Comparison of ENCODE assay signal across 19 cellular contexts in the genomic region with DNA sequence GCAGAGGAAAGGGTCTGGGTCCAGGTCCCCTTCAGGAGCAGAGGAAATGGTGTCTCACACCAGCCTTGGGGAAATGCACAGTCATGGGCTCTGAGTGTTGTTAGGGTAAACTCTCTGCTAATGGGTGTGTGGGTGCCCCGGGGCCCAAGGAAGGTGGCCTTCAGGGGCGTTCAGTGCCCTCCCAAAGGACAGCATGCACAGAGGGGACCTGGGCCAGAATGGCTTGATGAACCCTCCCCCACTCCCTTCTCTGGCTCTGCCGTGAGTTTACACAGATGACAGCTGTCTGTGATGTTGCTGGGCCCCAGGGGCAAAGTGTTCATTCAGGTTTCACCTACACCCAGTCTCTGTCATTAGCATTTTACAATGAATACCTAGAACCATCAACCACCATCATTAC. TPM values are rescaled to one million over a fixed set of nuclear protein-coding genes. Genes with fewer than 3 reads are reported as not detected.
DNase-seq lines count a peak whose midpoint lies in the region; ATAC-seq and TF ChIP-seq lines count a peak whose summit lies in the region.
"Had no signal": no experiment of that assay in that cellular context is flagged by ENCODE, and none has a peak within 500 bp of the region (broad histone marks: within the 10 kb centered on the region; RNA-seq: fewer than 3 reads in every experiment).

No MANE protein-coding gene starts in this region.

- H3K27ac Mint-ChIP-seq in activated T-cell treated with anti-CD3 and anti-CD28 coated beads, Interleukin-2, amount 50 U/mL, for 24 hours: no peak overlapping the region
- H3K27ac Mint-ChIP-seq: CD4-positive, alpha-beta T cell; GM23338 had no signal

- H3K27me3 Mint-ChIP-seq in activated T-cell treated with anti-CD3 and anti-CD28 coated beads, Interleukin-2, amount 50 U/mL, for 24 hours: peaks cover 46% of the 10 kb centered on the region
- H3K27me3 Mint-ChIP-seq in activated T-cell treated with anti-CD3 and anti-CD28 coated beads, Interleukin-2, amount 50 U/mL, for 4 hours (ENCODE audit: low read depth): peaks cover 42% of the 10 kb centered on the region

- no peak for ATAC-seq in activated T-cell treated with anti-CD3 and anti-CD28 coated beads, Interleukin-2, amount 50 U/mL, for 4 hours
- no peak for ATAC-seq in RWPE2 (ENCODE audit: low read depth)
- ATAC-seq: GM23338 had no signal

- H3K4me3 Mint-ChIP-seq in activated T-cell treated with anti-CD3 and anti-CD28 coated beads, Interleukin-2, amount 50 U/mL, for 24 hours: no peak overlapping the region
- no peak overlapping the region for H3K4me3 Mint-ChIP-seq in activated T-cell treated with anti-CD3 and anti-CD28 coated beads, Interleukin-2, amount 50 U/mL, for 4 hours
- H3K4me3 Mint-ChIP-seq: CD4-positive, alpha-beta T cell; GM23338 had no signal

- no peaks in the 10 kb centered on the region for H3K9me3 Mint-ChIP-seq in activated T-cell treated with anti-CD3 and anti-CD28 coated beads, Interleukin-2, amount 50 U/mL, for 24 hours
- H3K9me3 Mint-ChIP-seq in activated T-cell treated with anti-CD3 and anti-CD28 coated beads, Interleukin-2, amount 50 U/mL, for 4 hours: no peaks in the 10 kb centered on the region
- H3K9me3 Mint-ChIP-seq: CD4-positive, alpha-beta T cell; GM23338 had no signal

- H3K9me3 ChIP-seq in RWPE2 (ENCODE audit: severe bottlenecking): no peaks in the 10 kb centered on the region
- H3K9me3 ChIP-seq: SJCRH30 had no signal

- H3K4me3 ChIP-seq in H7 (ENCODE audit: insufficient read depth, low read depth, low read length): no peak overlapping the region
- H3K4me3 ChIP-seq in RWPE2 (ENCODE audit: severe bottlenecking): no peak overlapping the region
- H3K4me3 ChIP-seq: GM23338, SJCRH30 had no signal

- no peaks in the 10 kb centered on the region for H3K4me1 ChIP-seq in RWPE2 (ENCODE audit: insufficient read depth, poor library complexity, severe bottlenecking)
- H3K4me1 ChIP-seq: SJCRH30 had no signal

- no peaks in the 10 kb centered on the region for H3K36me3 ChIP-seq in H7 (replicated peaks; ENCODE audit: control insufficient read depth, insufficient read depth, low read length)
- no peaks in the 10 kb centered on the region for H3K36me3 ChIP-seq in RWPE2 (ENCODE audit: low read depth)
- H3K36me3 ChIP-seq: SJCRH30 had no signal

- H3K27me3 ChIP-seq in H7 (ENCODE audit: control insufficient read depth, insufficient read depth, low read length) (peaks cover 40% of the 10 kb centered on the region), RWPE2 (ENCODE audit: insufficient read depth, poor library complexity, severe bottlenecking) (peaks cover 61% of the 10 kb centered on the region)
- H3K27me3 ChIP-seq: SJCRH30 had no signal

- H3K36me3 Mint-ChIP-seq in activated T-cell treated with anti-CD3 and anti-CD28 coated beads, Interleukin-2, amount 50 U/mL, for 24 hours (ENCODE audit: low read depth): no peaks in the 10 kb centered on the region
- H3K36me3 Mint-ChIP-seq in activated T-cell treated with anti-CD3 and anti-CD28 coated beads, Interleukin-2, amount 50 U/mL, for 4 hours (ENCODE audit: insufficient read depth): no peaks in the 10 kb centered on the region

- intact Hi-C loops in posterior vena cava (cut with DNase I): loop anchor here in 1 of 2 donors (10.0 kb wide), 1 partner anchor 212 kb away; no protein-coding TSS in a partner anchor

- H3K4me1 Mint-ChIP-seq in activated T-cell treated with anti-CD3 and anti-CD28 coated beads, Interleukin-2, amount 50 U/mL, for 24 hours (ENCODE audit: low read depth): peaks cover 11% of the 10 kb centered on the region
- peaks cover 10% of the 10 kb centered on the region for H3K4me1 Mint-ChIP-seq in activated T-cell treated with anti-CD3 and anti-CD28 coated beads, Interleukin-2, amount 50 U/mL, for 4 hours (ENCODE audit: low read depth)

- no peak for TF ChIP-seq CTCF in RWPE2 (IDR thresholded peaks at IDR 0.05; ENCODE audit: poor library complexity, severe bottlenecking)

- no peak overlapping the region for H3K27ac ChIP-seq in RWPE2 (ENCODE audit: poor library complexity, severe bottlenecking)
- H3K27ac ChIP-seq: SJCRH30 had no signal

- peak; percentile 9 for DNase-seq in activated T-cell treated with anti-CD3 and anti-CD28 coated beads, Interleukin-2, amount 50 U/mL, for 24 hours
- DNase-seq in activated T-cell treated with anti-CD3 and anti-CD28 coated beads, Interleukin-2, amount 50 U/mL, for 4 hours: no peak
- peak; percentile 21 for DNase-seq in H7
- peak; percentile 44 for DNase-seq in RWPE2 (ENCODE audit: low spot score)
- DNase-seq in posterior vena cava (ENCODE audit: low spot score): peak; percentile 30
- no peak for DNase-seq in NK-92 treated with Interleukin-12 subunit alpha and Interleukin-12 subunit beta, amount 100 ng/mL, for 24 hours (lab: John Stamatoyannopoulos, UW)
- DNase-seq in LoVo (ENCODE audit: low spot score): no peak
- DNase-seq in NCI-H2081 (lab: John Stamatoyannopoulos, UW): no peak
- DNase-seq: ACHN; CD4-positive, alpha-beta T cell; DND-41; GF-D8; MV-4-11; NCI-H1436 treated with DMSO at 0.1 percent for 48 hours; NCI-H526 treated with DMSO at 0.1 percent for 48 hours; SJCRH30 had no signal

RNA-seq across cellular contexts. Expression of gene NPPC, which starts 3.3 kb away (rescaled TPM):
- 1 to 10 TPM in 1 of 3 donors, under 1 TPM in 2; 0.61 to 1.2 (median 0.79) TPM for total RNA-seq in activated T-cell treated with anti-CD3 and anti-CD28 coated beads, Interleukin-2, amount 50 U/mL, for 4 hours
- 0.18 and 1.1 TPM in 2 replicates for total RNA-seq in H7 (2014; rRNA removed; shearing (Covaris generic))
- total RNA-seq in posterior vena cava: 1 to 10 TPM in 1 of 2 donors, under 1 TPM in 1; 0.93 to 9.2 TPM
- total RNA-seq: HT1080, RPMI7951 had no signal

RNA-seq across cellular contexts. Expression of gene DIS3L2, which starts 38.6 kb away (rescaled TPM):
- 10 to 100 TPM; 38.5 to 43.7 (median 41.4) TPM for total RNA-seq in activated T-cell treated with anti-CD3 and anti-CD28 coated beads, Interleukin-2, amount 50 U/mL, for 4 hours
- 22.7 and 26.5 TPM in 2 replicates for total RNA-seq in H7 (2014; rRNA removed; shearing (Covaris generic))
- 10 to 100 TPM; 21.7 to 22.2 TPM for total RNA-seq in posterior vena cava

Comparison
In these comparisons a context has a peak if more than half of its experiments do, and no peak if none do; other contexts are left out.
1. DNase-seq: peak in activated T-cell treated with anti-CD3 and anti-CD28 coated beads, Interleukin-2, amount 50 U/mL, for 24 hours (single experiment), H7 (single experiment), RWPE2 (single experiment) and posterior vena cava (single experiment); none in activated T-cell treated with anti-CD3 and anti-CD28 coated beads, Interleukin-2, amount 50 U/mL, for 4 hours (single experiment), NK-92 treated with Interleukin-12 subunit alpha and Interleukin-12 subunit beta, amount 100 ng/mL, for 24 hours (single experiment), LoVo (single experiment) and NCI-H2081 (0 of 2).